Comparison of ENCODE assay signal across 24 cellular contexts in genomic region chr9:36739538-36740116, GRCh38.
DNase-seq lines count a peak whose midpoint lies in the region; ATAC-seq, FAIRE-seq and TF ChIP-seq lines count a peak whose summit lies in the region.
"Had no signal": no experiment of that assay in that cellular context is flagged by ENCODE, and none has a peak within 500 bp of the region (broad histone marks: within the 10 kb centered on the region; RNA-seq: fewer than 3 reads in every experiment).

No MANE protein-coding gene starts in this region.

- TF ChIP-seq CTCF in endodermal cell (conservative IDR thresholded peaks at IDR 0.05) (peak; percentile 26), nephron progenitor cell (IDR thresholded peaks at IDR 0.05) (no peak), esophagus muscularis mucosa (IDR thresholded peaks at IDR 0.05) (no peak), coronary artery (IDR thresholded peaks at IDR 0.05) (no peak), pancreas (IDR thresholded peaks at IDR 0.05) (no peak)

- H3K36me3 Mint-ChIP-seq in IgD-negative memory B cell (no peaks in the 10 kb centered on the region), endodermal cell (ENCODE audit: low read depth) (no peaks in the 10 kb centered on the region), nephron progenitor cell (ENCODE audit: low read depth) (no peaks in the 10 kb centered on the region)
- H3K36me3 Mint-ChIP-seq: CD4-positive, alpha-beta memory T cell had no signal

- H3K27me3 Mint-ChIP-seq in IgD-negative memory B cell (peaks cover 17% of the 10 kb centered on the region), endodermal cell (ENCODE audit: insufficient read depth) (no peaks in the 10 kb centered on the region), nephron progenitor cell (ENCODE audit: low read depth, poor library complexity) (peaks cover 64% of the 10 kb centered on the region)

- H3K4me2 ChIP-seq in BLaER1 treated with 17β-estradiol and CSF1 and Interleukin-3, amounts not matched to agents 10 nM and 100 nM: peak overlapping the region in 8 of 11 experiments; percentile 4 to 46 (median 32); a peak in 11 of 22 replicates

- H3K4me3 Mint-ChIP-seq in IgD-negative memory B cell (peak overlapping the region in 3 of 4 donors; percentile 55 to 85 (median 84)), endodermal cell (no peak overlapping the region), nephron progenitor cell (peak overlapping the region; percentile 55)
- H3K4me3 Mint-ChIP-seq: T-helper 2 cell treated with Interferon-gamma antibody and Interleukin-4, amounts not matched to agents 5 μg/mL and 100 μg/mL, for 36 hours had no signal

- 89 to 91% methylated on average over 18 to 42 of the region's 42 CpGs for WGBS in endodermal cell (ENCODE audit: insufficient coverage in 1 of 2, insufficient read length in 1 of 2), 2 experiments
- WGBS in esophagus muscularis mucosa: 13% methylated on average over 30 of the region's 42 CpGs
- 9 to 11% methylated on average over 41 to 42 of the region's 42 CpGs for WGBS in pancreas, 2 donors

- H3K4me1 Mint-ChIP-seq in IgD-negative memory B cell (peaks cover 0 to 6% (median 5%) of the 10 kb centered on the region in 3 donors), endodermal cell (peaks cover 4% of the 10 kb centered on the region), nephron progenitor cell (peaks cover 25% of the 10 kb centered on the region)

- no peak for FAIRE-seq in pancreas (lab: Jason Lieb, UNC)
- FAIRE-seq: K562 had no signal

- no peak overlapping the region for H3K4me3 ChIP-seq in BLaER1 treated with 17β-estradiol and CSF1 and Interleukin-3, amounts not matched to agents 10 nM and 100 nM
- H3K4me3 ChIP-seq in endodermal cell (ENCODE audit: low read length) (no peak overlapping the region), esophagus muscularis mucosa (no peak overlapping the region), coronary artery (no peak overlapping the region), pancreas (no peak overlapping the region)
- H3K4me3 ChIP-seq: K562, sigmoid colon had no signal

- H3K36me3 ChIP-seq in BLaER1 treated with 17β-estradiol and CSF1 and Interleukin-3, amounts not matched to agents 10 nM and 100 nM: no peaks in the 10 kb centered on the region
- H3K36me3 ChIP-seq in endodermal cell (ENCODE audit: control insufficient read depth, insufficient read depth, low read length) (no peaks in the 10 kb centered on the region), esophagus muscularis mucosa (no peaks in the 10 kb centered on the region), pancreas (no peaks in the 10 kb centered on the region)
- H3K36me3 ChIP-seq: sigmoid colon had no signal

- H3K9me3 Mint-ChIP-seq in IgD-negative memory B cell: no peaks in the 10 kb centered on the region
- no peaks in the 10 kb centered on the region for H3K9me3 Mint-ChIP-seq in endodermal cell
- H3K9me3 Mint-ChIP-seq in nephron progenitor cell: no peaks in the 10 kb centered on the region
- H3K9me3 Mint-ChIP-seq: T-helper 2 cell treated with Interferon-gamma antibody and Interleukin-4, amounts not matched to agents 5 μg/mL and 100 μg/mL, for 36 hours had no signal

- 0 out of 22 replicates have a peak, but pooled peaks cover 0 to 13% (median 0%) of the 10 kb centered on the region in 11 experiments for H4K20me1 ChIP-seq in BLaER1 treated with 17β-estradiol and CSF1 and Interleukin-3, amounts not matched to agents 10 nM and 100 nM

- ATAC-seq in pancreas: no peak
- ATAC-seq: K562 had no signal

- intact Hi-C loops in esophagus muscularis mucosa (cut with DNase I): no loop called here
- intact Hi-C loops in pancreas (cut with DNase I): loop anchor here in 1 of 3 donors (10.0 kb wide), 1 partner anchor 65 kb away; no protein-coding TSS in a partner anchor

- H3K4me1 ChIP-seq in BLaER1 treated with 17β-estradiol and CSF1 and Interleukin-3, amounts not matched to agents 10 nM and 100 nM: peaks cover 0 to 7% (median 5%) of the 10 kb centered on the region in 10 experiments; a peak in 7 of 20 replicates
- no peaks in the 10 kb centered on the region for H3K4me1 ChIP-seq in endodermal cell (ENCODE audit: control insufficient read depth, insufficient read depth, low read length)
- peaks cover 0 to 8% (median 7%) of the 10 kb centered on the region in 4 donors for H3K4me1 ChIP-seq in esophagus muscularis mucosa
- H3K4me1 ChIP-seq in pancreas: no peaks in the 10 kb centered on the region

- DNase-seq in endodermal cell (no peak), nephron progenitor cell (peak; percentile 27), esophagus muscularis mucosa (ENCODE audit: extremely low spot score) (no peak), coronary artery (ENCODE audit: low spot score) (no peak), pancreas (no peak), NCI-H524 (lab: John Stamatoyannopoulos, UW) (no peak)
- DNase-seq: activated CD4-positive, alpha-beta T cell treated with anti-CD3 and anti-CD28 coated beads for 1 hour; activated CD8-positive, alpha-beta memory T cell treated with anti-CD3 and anti-CD28 coated beads, Interleukin-2, amount 50 U/mL, for 48 hours; activated gamma-delta T cell treated with Interleukin-2 at 50 U/mL for 16 hours; amygdala; CD4-positive, alpha-beta memory T cell; central memory CD4-positive, alpha-beta T cell; DMS79 treated with DMSO at 0.1 percent for 48 hours; effector memory CD4-positive, alpha-beta T cell; kidney glomerular epithelial cell; midbrain; NCI-H2081 treated with DMSO at 0.1 percent for 48 hours; NCI-H526; occipital lobe; sigmoid colon had no signal

- peaks cover 28 to 47% (median 44%) of the 10 kb centered on the region in 11 experiments for H3K27me3 ChIP-seq in BLaER1 treated with 17β-estradiol and CSF1 and Interleukin-3, amounts not matched to agents 10 nM and 100 nM
- H3K27me3 ChIP-seq in endodermal cell (ENCODE audit: control insufficient read depth, insufficient read depth, low read length, poor library complexity, severe bottlenecking) (no peaks in the 10 kb centered on the region), esophagus muscularis mucosa (peaks cover 0 to 79% (median 21%) of the 10 kb centered on the region in 4 donors), pancreas (peaks cover 0 to 10% (median 0%) of the 10 kb centered on the region in 4 donors)

- no peak overlapping the region for H3K27ac ChIP-seq in BLaER1 treated with 17β-estradiol and CSF1 and Interleukin-3, amounts not matched to agents 10 nM and 100 nM
- H3K27ac ChIP-seq in endodermal cell (ENCODE audit: low read depth, low read length): no peak overlapping the region
- no peak overlapping the region for H3K27ac ChIP-seq in esophagus muscularis mucosa (replicated peaks in 1 of 4)
- no peak overlapping the region for H3K27ac ChIP-seq in coronary artery
- H3K27ac ChIP-seq in pancreas: no peak overlapping the region
- H3K27ac ChIP-seq: sigmoid colon had no signal

- H3K9me3 ChIP-seq in BLaER1 treated with 17β-estradiol and CSF1 and Interleukin-3, amounts not matched to agents 10 nM and 100 nM (replicated peaks in 1 of 11): 0 out of 22 replicates have a peak, but pooled peaks cover 0 to 4% (median 0%) of the 10 kb centered on the region in 11 experiments
- H3K9me3 ChIP-seq in endodermal cell (ENCODE audit: control insufficient read depth, low read length) (no peaks in the 10 kb centered on the region), esophagus muscularis mucosa (no peaks in the 10 kb centered on the region), pancreas (no peaks in the 10 kb centered on the region)
- H3K9me3 ChIP-seq: sigmoid colon had no signal

- H3K9ac ChIP-seq in BLaER1 treated with 17β-estradiol and CSF1 and Interleukin-3, amounts not matched to agents 10 nM and 100 nM: no peak overlapping the region
- H3K9ac ChIP-seq in endodermal cell (ENCODE audit: extremely low read depth, low read length, poor library complexity, severe bottlenecking): no peak overlapping the region

- no peak for TF ChIP-seq POLR2A in esophagus muscularis mucosa (IDR thresholded peaks at IDR 0.05; ENCODE audit: low read depth)

- H3K27ac Mint-ChIP-seq in IgD-negative memory B cell (peak overlapping the region in 1 of 3 donors; percentile 61), endodermal cell (no peak overlapping the region), nephron progenitor cell (no peak overlapping the region)
- H3K27ac Mint-ChIP-seq: T-helper 2 cell treated with Interferon-gamma antibody and Interleukin-4, amounts not matched to agents 5 μg/mL and 100 μg/mL, for 36 hours had no signal

- TF ChIP-seq EP300 in esophagus muscularis mucosa (IDR thresholded peaks at IDR 0.05): no peak
